ENCODE assay signal across 1 cellular context in the genomic region with DNA sequence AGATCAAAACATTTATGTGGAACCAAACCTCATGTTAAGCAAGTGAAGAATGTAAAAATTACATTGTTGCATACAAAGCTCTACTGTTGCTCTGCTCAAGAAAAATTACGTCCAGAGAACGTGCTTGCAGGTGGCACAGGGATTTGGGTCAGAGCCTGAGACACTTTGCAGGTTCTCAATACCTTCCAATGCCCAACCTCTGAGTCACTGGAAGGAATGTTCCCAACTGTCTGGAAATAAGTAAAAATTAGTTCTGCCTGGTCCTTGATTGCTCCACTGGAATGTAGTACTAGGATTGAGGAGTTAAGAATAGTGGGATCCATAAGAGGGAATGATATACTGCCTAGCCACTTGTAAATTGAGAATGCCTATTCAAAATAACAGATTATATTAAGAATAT.
TF ChIP-seq lines count a peak whose summit lies in the region.

No MANE protein-coding gene starts in this region.

TF ChIP-seq in HCT116, 20 proteins besides CTCF, POLR2A, EP300 and RAD21 (continued from another document):
- TF ChIP-seq, protein P1, sequence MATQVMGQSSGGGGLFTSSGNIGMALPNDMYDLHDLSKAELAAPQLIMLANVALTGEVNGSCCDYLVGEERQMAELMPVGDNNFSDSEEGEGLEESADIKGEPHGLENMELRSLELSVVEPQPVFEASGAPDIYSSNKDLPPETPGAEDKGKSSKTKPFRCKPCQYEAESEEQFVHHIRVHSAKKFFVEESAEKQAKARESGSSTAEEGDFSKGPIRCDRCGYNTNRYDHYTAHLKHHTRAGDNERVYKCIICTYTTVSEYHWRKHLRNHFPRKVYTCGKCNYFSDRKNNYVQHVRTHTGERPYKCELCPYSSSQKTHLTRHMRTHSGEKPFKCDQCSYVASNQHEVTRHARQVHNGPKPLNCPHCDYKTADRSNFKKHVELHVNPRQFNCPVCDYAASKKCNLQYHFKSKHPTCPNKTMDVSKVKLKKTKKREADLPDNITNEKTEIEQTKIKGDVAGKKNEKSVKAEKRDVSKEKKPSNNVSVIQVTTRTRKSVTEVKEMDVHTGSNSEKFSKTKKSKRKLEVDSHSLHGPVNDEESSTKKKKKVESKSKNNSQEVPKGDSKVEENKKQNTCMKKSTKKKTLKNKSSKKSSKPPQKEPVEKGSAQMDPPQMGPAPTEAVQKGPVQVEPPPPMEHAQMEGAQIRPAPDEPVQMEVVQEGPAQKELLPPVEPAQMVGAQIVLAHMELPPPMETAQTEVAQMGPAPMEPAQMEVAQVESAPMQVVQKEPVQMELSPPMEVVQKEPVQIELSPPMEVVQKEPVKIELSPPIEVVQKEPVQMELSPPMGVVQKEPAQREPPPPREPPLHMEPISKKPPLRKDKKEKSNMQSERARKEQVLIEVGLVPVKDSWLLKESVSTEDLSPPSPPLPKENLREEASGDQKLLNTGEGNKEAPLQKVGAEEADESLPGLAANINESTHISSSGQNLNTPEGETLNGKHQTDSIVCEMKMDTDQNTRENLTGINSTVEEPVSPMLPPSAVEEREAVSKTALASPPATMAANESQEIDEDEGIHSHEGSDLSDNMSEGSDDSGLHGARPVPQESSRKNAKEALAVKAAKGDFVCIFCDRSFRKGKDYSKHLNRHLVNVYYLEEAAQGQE (IDR thresholded peaks at IDR 0.05; ENCODE audit: low read depth) = no peak
- TF ChIP-seq, protein P2, sequence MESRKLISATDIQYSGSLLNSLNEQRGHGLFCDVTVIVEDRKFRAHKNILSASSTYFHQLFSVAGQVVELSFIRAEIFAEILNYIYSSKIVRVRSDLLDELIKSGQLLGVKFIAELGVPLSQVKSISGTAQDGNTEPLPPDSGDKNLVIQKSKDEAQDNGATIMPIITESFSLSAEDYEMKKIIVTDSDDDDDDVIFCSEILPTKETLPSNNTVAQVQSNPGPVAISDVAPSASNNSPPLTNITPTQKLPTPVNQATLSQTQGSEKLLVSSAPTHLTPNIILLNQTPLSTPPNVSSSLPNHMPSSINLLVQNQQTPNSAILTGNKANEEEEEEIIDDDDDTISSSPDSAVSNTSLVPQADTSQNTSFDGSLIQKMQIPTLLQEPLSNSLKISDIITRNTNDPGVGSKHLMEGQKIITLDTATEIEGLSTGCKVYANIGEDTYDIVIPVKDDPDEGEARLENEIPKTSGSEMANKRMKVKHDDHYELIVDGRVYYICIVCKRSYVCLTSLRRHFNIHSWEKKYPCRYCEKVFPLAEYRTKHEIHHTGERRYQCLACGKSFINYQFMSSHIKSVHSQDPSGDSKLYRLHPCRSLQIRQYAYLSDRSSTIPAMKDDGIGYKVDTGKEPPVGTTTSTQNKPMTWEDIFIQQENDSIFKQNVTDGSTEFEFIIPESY (IDR thresholded peaks at IDR 0.05; ENCODE audit: extremely low read depth, insufficient replicate concordance, low read length) = no peak
